27 cellular contexts compared by ENCODE assay signal in genomic region chr14:37406095-37406494, GRCh38.
"Had no signal": no experiment of that assay in that cellular context is flagged by ENCODE, and none has a peak within 500 bp of the region (broad histone marks: within the 10 kb centered on the region; RNA-seq: fewer than 3 reads in every experiment).

No MANE protein-coding gene starts in this region.

- H3K27ac Mint-ChIP-seq: naive thymus-derived CD4-positive, alpha-beta T cell; nephron; stimulated activated effector memory CD8-positive, alpha-beta T cell treated with anti-CD3 and anti-CD28 coated beads, Interleukin-12 subunit alpha, Interleukin-12 subunit beta, amount 100 ng/mL, for 72 hours; type B pancreatic cell had no signal

- H3K36me3 ChIP-seq: esophagus muscularis mucosa, gastroesophageal sphincter, heart left ventricle, left lung, prostate gland, right atrium auricular region, stomach, tibial artery had no signal

- H3K9me3 Mint-ChIP-seq: nephron, type B pancreatic cell had no signal

- H3K27ac ChIP-seq: dorsolateral prefrontal cortex, epithelial cell of prostate, esophagus muscularis mucosa, foreskin keratinocyte, gastroesophageal sphincter, heart left ventricle, hepatocyte, left lung, prostate gland, right atrium auricular region, stomach, tibial artery had no signal

- ATAC-seq: foreskin keratinocyte; gastroesophageal sphincter; heart left ventricle; left lung; naive thymus-derived CD4-positive, alpha-beta T cell; sciatic nerve; stimulated activated effector memory CD8-positive, alpha-beta T cell treated with anti-CD3 and anti-CD28 coated beads, Interleukin-12 subunit alpha, Interleukin-12 subunit beta, amount 100 ng/mL, for 72 hours had no signal

- H3K9me3 ChIP-seq: esophagus muscularis mucosa, gastroesophageal sphincter, prostate gland, stomach, tibial artery had no signal

- H3K4me1 Mint-ChIP-seq: naive thymus-derived CD4-positive, alpha-beta T cell; nephron; stimulated activated effector memory CD8-positive, alpha-beta T cell treated with anti-CD3 and anti-CD28 coated beads, Interleukin-12 subunit alpha, Interleukin-12 subunit beta, amount 100 ng/mL, for 72 hours had no signal

- H3K27me3 Mint-ChIP-seq: naive thymus-derived CD4-positive, alpha-beta T cell; type B pancreatic cell had no signal

- H3K4me3 ChIP-seq: dorsolateral prefrontal cortex, esophagus muscularis mucosa, gastroesophageal sphincter, heart left ventricle, hepatocyte, left lung, prostate gland, right atrium auricular region, smooth muscle cell, stomach, tibial artery had no signal

- DNase-seq: dorsolateral prefrontal cortex; effector CD4-positive, alpha-beta T cell; heart left ventricle; kidney; left lung; mesendoderm; midbrain; naive thymus-derived CD4-positive, alpha-beta T cell; nucleus accumbens; stimulated activated CD4-positive, alpha-beta T cell treated with anti-CD3 and anti-CD28 coated beads, Interleukin-12 subunit alpha, Interleukin-12 subunit beta, amount 100 ng/mL, for 4 hours; stimulated activated CD4-positive, alpha-beta T cell treated with anti-CD3 and anti-CD28 coated beads, Interleukin-1b, Interleukin-23, amount 100 ng/mL, for 48 hours; stimulated activated CD4-positive, alpha-beta T cell treated with anti-CD3 and anti-CD28 coated beads, Interleukin-4, amount 100 ng/mL, for 1 hour; stimulated activated naive CD4-positive, alpha-beta T cell treated with Interleukin-2 at 50 U/mL for 16 hours; stomach; tibial artery had no signal

- H3K79me2 ChIP-seq: hepatocyte had no signal

- H2AFZ ChIP-seq: hepatocyte had no signal

- H3K4me2 ChIP-seq: hepatocyte, smooth muscle cell had no signal

- H3K27me3 ChIP-seq: dorsolateral prefrontal cortex, esophagus muscularis mucosa, foreskin keratinocyte, gastroesophageal sphincter, heart left ventricle, hepatocyte, left lung, right atrium auricular region, stomach, tibial artery had no signal

- H3K36me3 Mint-ChIP-seq: naive thymus-derived CD4-positive, alpha-beta T cell; stimulated activated effector memory CD8-positive, alpha-beta T cell treated with anti-CD3 and anti-CD28 coated beads, Interleukin-12 subunit alpha, Interleukin-12 subunit beta, amount 100 ng/mL, for 72 hours; type B pancreatic cell had no signal

- H3K4me3 Mint-ChIP-seq: naive thymus-derived CD4-positive, alpha-beta T cell; nephron; stimulated activated effector memory CD8-positive, alpha-beta T cell treated with anti-CD3 and anti-CD28 coated beads, Interleukin-12 subunit alpha, Interleukin-12 subunit beta, amount 100 ng/mL, for 72 hours; type B pancreatic cell had no signal

- H3K4me1 ChIP-seq: esophagus muscularis mucosa, foreskin keratinocyte, gastroesophageal sphincter, left lung, prostate gland, right atrium auricular region, stomach, tibial artery had no signal
